Comparison of ENCODE assay signal across 13 cellular contexts in the genomic region with DNA sequence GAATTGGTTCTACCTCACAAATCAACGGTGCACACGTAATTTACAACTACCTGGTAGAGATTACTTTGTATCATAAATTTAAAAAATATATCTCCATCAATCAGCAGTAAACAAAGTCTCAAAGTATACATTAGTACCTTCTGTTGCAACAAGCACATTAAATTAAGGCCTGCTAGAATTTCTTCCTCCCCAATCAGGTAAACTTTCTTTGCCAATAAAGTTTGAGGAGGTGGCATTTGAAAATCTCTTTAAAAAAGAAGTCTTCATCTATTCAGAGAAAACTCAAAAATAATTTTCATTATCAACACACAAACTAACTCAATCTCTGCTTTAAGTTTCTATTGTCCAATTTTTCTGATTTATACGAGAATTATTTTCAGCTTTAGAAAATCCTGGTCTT. TPM values are rescaled to one million over a fixed set of nuclear protein-coding genes. Genes with fewer than 3 reads are reported as not detected.
A peak's percentile ranks its signal among the peaks of the same experiment; 100 is the strongest.
DNase-seq lines count a peak whose midpoint lies in the region; ATAC-seq and TF ChIP-seq lines count a peak whose summit lies in the region.
"Had no signal": no experiment of that assay in that cellular context is flagged by ENCODE, and none has a peak within 500 bp of the region (broad histone marks: within the 10 kb centered on the region; RNA-seq: fewer than 3 reads in every experiment).

No MANE protein-coding gene starts in this region.

- POLR2A ChIA-PET in activated CD8-positive, alpha-beta T cell treated with anti-CD3 and anti-CD28 coated beads, Interleukin-2, amount 10 ng/mL, durations not matched to agents 7 days and 5 days (lab: Charles Lee): interaction anchor here (0.6 to 3.5 kb wide), 7 partner anchors 9 to 480 kb away, joined by 3 to 24 read pairs (median 8); no protein-coding TSS in a partner anchor

- WGBS in hepatocyte (ENCODE audit: low lambda C conversion rate, missing lambda C conversion rate): 72% methylated on average over 3 of the region's 3 CpGs

- peak overlapping the region; percentile 83 for H3K4me2 ChIP-seq in hepatocyte

- no peak overlapping the region for H3K27ac ChIP-seq in cardiac muscle cell
- no peak overlapping the region for H3K27ac ChIP-seq in hepatocyte
- H3K27ac ChIP-seq in thoracic aorta: no peak overlapping the region
- H3K27ac ChIP-seq: C4-2B, parathyroid adenoma had no signal

- no peaks in the 10 kb centered on the region for H3K9me3 ChIP-seq in cardiac muscle cell (ENCODE audit: low read depth)
- H3K9me3 ChIP-seq in hepatocyte (ENCODE audit: low read depth): no peaks in the 10 kb centered on the region
- no peaks in the 10 kb centered on the region for H3K9me3 ChIP-seq in thoracic aorta

- H3K4me1 Mint-ChIP-seq in activated CD8-positive, alpha-beta T cell treated with anti-CD3 and anti-CD28 coated beads, Interleukin-2, amount 10 ng/mL, durations not matched to agents 7 days and 5 days (ENCODE audit: low read depth): peaks cover 60% of the 10 kb centered on the region

- intact Hi-C loops in cardiac septum (cut with DNase I): no loop called here

- H3K27me3 ChIP-seq in cardiac muscle cell: no peaks in the 10 kb centered on the region
- H3K27me3 ChIP-seq in hepatocyte: no peaks in the 10 kb centered on the region
- H3K27me3 ChIP-seq in thoracic aorta (replicated peaks; ENCODE audit: insufficient read depth): no peaks in the 10 kb centered on the region

- TF ChIP-seq CTCF in cardiac muscle cell (IDR thresholded peaks at IDR 0.05; ENCODE audit: low read depth, low read length): no peak
- no peak for TF ChIP-seq CTCF in hepatocyte (IDR thresholded peaks at IDR 0.05; ENCODE audit: poor library complexity)
- no peak for TF ChIP-seq CTCF in thoracic aorta (IDR thresholded peaks at IDR 0.05)

- no peak for ATAC-seq in activated CD8-positive, alpha-beta T cell treated with anti-CD3 and anti-CD28 coated beads, Interleukin-2, amount 10 ng/mL, durations not matched to agents 7 days and 5 days
- ATAC-seq in thoracic aorta (ENCODE audit: insufficient number of reproducible peaks, low FRiP score, low read depth) (no peak), HG03139 (IDR thresholded peaks at IDR 0.05; ENCODE audit: unreplicated experiment) (no peak)

- H2AFZ ChIP-seq in hepatocyte: no peak overlapping the region
- H2AFZ ChIP-seq: parathyroid adenoma had no signal

- H3K4me1 ChIP-seq in cardiac muscle cell (ENCODE audit: low read depth) (peaks cover 48% of the 10 kb centered on the region), hepatocyte (ENCODE audit: insufficient read depth) (peaks cover 24% of the 10 kb centered on the region), thoracic aorta (ENCODE audit: control insufficient read depth in 1 of 2, low read depth in 2 of 2) (peaks cover 51 to 57% of the 10 kb centered on the region in 2 donors)

- H3K9me3 Mint-ChIP-seq in activated CD8-positive, alpha-beta T cell treated with anti-CD3 and anti-CD28 coated beads, Interleukin-2, amount 10 ng/mL, durations not matched to agents 7 days and 5 days (ENCODE audit: insufficient read depth): no peaks in the 10 kb centered on the region

- no peaks in the 10 kb centered on the region for H3K27me3 Mint-ChIP-seq in activated CD8-positive, alpha-beta T cell treated with anti-CD3 and anti-CD28 coated beads, Interleukin-2, amount 10 ng/mL, durations not matched to agents 7 days and 5 days (ENCODE audit: low read depth)

- H3K9me2 ChIP-seq in hepatocyte (replicated peaks; ENCODE audit: insufficient read depth): no peaks in the 10 kb centered on the region

- peaks cover 76% of the 10 kb centered on the region for H3K36me3 ChIP-seq in cardiac muscle cell
- peaks cover 4% of the 10 kb centered on the region for H3K36me3 ChIP-seq in hepatocyte (replicated peaks; ENCODE audit: insufficient read depth, low read depth)
- peaks cover 45% of the 10 kb centered on the region for H3K36me3 ChIP-seq in thoracic aorta

- H3K4me3 Mint-ChIP-seq in activated CD8-positive, alpha-beta T cell treated with anti-CD3 and anti-CD28 coated beads, Interleukin-2, amount 10 ng/mL, durations not matched to agents 7 days and 5 days: peak overlapping the region; percentile 88

- H3K27ac Mint-ChIP-seq in activated CD8-positive, alpha-beta T cell treated with anti-CD3 and anti-CD28 coated beads, Interleukin-2, amount 10 ng/mL, durations not matched to agents 7 days and 5 days: peak overlapping the region; percentile 16

- peaks cover 86% of the 10 kb centered on the region for H3K36me3 Mint-ChIP-seq in activated CD8-positive, alpha-beta T cell treated with anti-CD3 and anti-CD28 coated beads, Interleukin-2, amount 10 ng/mL, durations not matched to agents 7 days and 5 days (ENCODE audit: low read depth)

- H3K4me3 ChIP-seq in cardiac muscle cell: peak overlapping the region; percentile 23
- H3K4me3 ChIP-seq in hepatocyte: peak overlapping the region; percentile 20
- H3K4me3 ChIP-seq in thoracic aorta: peak overlapping the region; percentile 98

- CTCF ChIA-PET in activated CD8-positive, alpha-beta T cell treated with anti-CD3 and anti-CD28 coated beads, Interleukin-2, amount 10 ng/mL, durations not matched to agents 7 days and 5 days (lab: Charles Lee): interaction anchor here (0.9 to 3.0 kb wide), 4 partner anchors 14 to 458 kb away, joined by 3 to 16 read pairs (median 7); no protein-coding TSS in a partner anchor

- DNase-seq in cardiac muscle cell (ENCODE audit: low read depth in 1 of 2, low spot score in 1 of 2) (no peak), cardiac septum (ENCODE audit: low spot score) (no peak), hepatocyte (ENCODE audit: low spot score) (no peak), thoracic aorta (ENCODE audit: low spot score) (no peak), NCI-H2196 (lab: John Stamatoyannopoulos, UW; ENCODE audit: unreplicated experiment) (no peak), Kasumi-1 (lab: John Stamatoyannopoulos, UW) (no peak)
- no peak for DNase-seq in activated CD8-positive, alpha-beta T cell treated with anti-CD3 and anti-CD28 coated beads, Interleukin-2, amount 10 ng/mL, durations not matched to agents 7 days and 5 days
- DNase-seq: activated CD8-positive, alpha-beta memory T cell treated with anti-CD3 and anti-CD28 coated beads, Interleukin-2, amount 50 U/mL, for 48 hours; NCI-H345; SW 1271 had no signal

- H3K79me2 ChIP-seq in hepatocyte: peaks cover 87% of the 10 kb centered on the region

- peaks cover 84% of the 10 kb centered on the region for H4K20me1 ChIP-seq in hepatocyte (ENCODE audit: insufficient read depth, poor library complexity, severe bottlenecking)

RNA-seq across cellular contexts. Expression of gene CCNL1, which starts 4.4 kb away (rescaled TPM):
- total RNA-seq in cardiac muscle cell (142 and 223 TPM in 2 replicates), cardiac septum (41.7 TPM), hepatocyte (300 and 338 TPM in 2 replicates), thoracic aorta (100 to 1,000 TPM; 210 to 387 TPM)
- polyA plus RNA-seq in cardiac muscle cell (87.6 and 101 TPM in 2 replicates), hepatocyte (125 and 172 TPM in 2 replicates)
- 100 to 1,000 TPM; 257 TPM for total RNA-seq in activated CD8-positive, alpha-beta T cell treated with anti-CD3 and anti-CD28 coated beads, Interleukin-2, amount 10 ng/mL, durations not matched to agents 7 days and 5 days

Comparison
In these comparisons a context has a peak if more than half of its experiments do, and no peak if none do; other contexts are left out.
1. H3K4me3 ChIP-seq: peak in every context shown above with its lines; median percentile 98 in thoracic aorta; 23 in cardiac muscle cell; 20 in hepatocyte.